14 cellular contexts compared by ENCODE assay signal in genomic region chr11:76232026-76232665, GRCh38. TPM values are rescaled to one million over a fixed set of nuclear protein-coding genes. Genes with fewer than 3 reads are reported as not detected.
A peak's percentile ranks its signal among the peaks of the same experiment; 100 is the strongest.
DNase-seq lines count a peak whose midpoint lies in the region; ATAC-seq and TF ChIP-seq lines count a peak whose summit lies in the region.
"Had no signal": no experiment of that assay in that cellular context is flagged by ENCODE, and none has a peak within 500 bp of the region (broad histone marks: within the 10 kb centered on the region; RNA-seq: fewer than 3 reads in every experiment).

No MANE protein-coding gene starts in this region.

- H3K4me1 ChIP-seq in Loucy (ENCODE audit: insufficient read depth, low read length, poor library complexity, severe bottlenecking) (peaks cover 59% of the 10 kb centered on the region), stomach (peaks cover 9 to 27% (median 21%) of the 10 kb centered on the region in 4 donors)

- peaks cover 7% of the 10 kb centered on the region for H3F3A ChIP-seq in Loucy (ENCODE audit: low read depth)

- peak overlapping the region; percentile 85 for H3K4me2 ChIP-seq in Loucy (ENCODE audit: low read depth, low read length, poor library complexity, severe bottlenecking)

- TF ChIP-seq POLR2A in stomach (IDR thresholded peaks at IDR 0.05), result no peak

- 50 to 65% (median 58%) methylated on average over 10 of the region's 10 CpGs for WGBS in stomach, 5 donors

- TF ChIP-seq EP300 in stomach (IDR thresholded peaks at IDR 0.05), result no peak

- no peaks in the 10 kb centered on the region for H3K27me3 ChIP-seq in Loucy (ENCODE audit: insufficient read depth, low read length, poor library complexity, severe bottlenecking)
- H3K27me3 ChIP-seq in stomach, result no peaks in the 10 kb centered on the region
- H3K27me3 ChIP-seq: tibial nerve had no signal

- H3K79me2 ChIP-seq in Loucy (ENCODE audit: insufficient read depth, low read length), result no peaks in the 10 kb centered on the region

- peak overlapping the region; percentile 76 for H3K9ac ChIP-seq in Loucy (ENCODE audit: low read depth, low read length, poor library complexity, severe bottlenecking)

- peak overlapping the region; percentile 54 for H3K4me3 Mint-ChIP-seq in activated T-helper 1 cell treated with anti-CD3 and anti-CD28 coated beads, Interleukin-12 subunit alpha, Interleukin-12 subunit beta, Interleukin-2, Interleukin-4 antibody, amounts not matched to agents 30 ng/mL and 10 ng/mL and 1 ng/mL, durations not matched to agents 14 hours and 24 hours and 36 hours
- peak overlapping the region; percentile 52 to 64 (median 55) for H3K4me3 Mint-ChIP-seq in nephron

- H3K27me3 Mint-ChIP-seq in activated T-helper 1 cell treated with anti-CD3 and anti-CD28 coated beads, Interleukin-12 subunit alpha, Interleukin-12 subunit beta, Interleukin-2, Interleukin-4 antibody, amounts not matched to agents 30 ng/mL and 10 ng/mL and 1 ng/mL, durations not matched to agents 14 hours and 24 hours and 36 hours (ENCODE audit: insufficient read depth), result peaks cover 29% of the 10 kb centered on the region
- peaks cover 47% of the 10 kb centered on the region for H3K27me3 Mint-ChIP-seq in nephron (ENCODE audit: low read depth)

- H2AFZ ChIP-seq in Loucy (ENCODE audit: low read length), result peak overlapping the region; percentile 40; the same call in 1 of the 2 replicates

- DNase-seq in GM12865 (ENCODE audit: low read depth) (peak; percentile 83), stomach (no peak), cerebellar nuclear complex (lab: John Stamatoyannopoulos, UW) (no peak), ecto neural progenitor cell (ENCODE audit: low spot score) (no peak)
- peak; percentile 44 for DNase-seq in activated T-helper 1 cell treated with anti-CD3 and anti-CD28 coated beads, Interleukin-12 subunit alpha, Interleukin-12 subunit beta, Interleukin-2, Interleukin-4 antibody, amounts not matched to agents 30 ng/mL and 10 ng/mL and 1 ng/mL, durations not matched to agents 14 hours and 24 hours and 36 hours (ENCODE audit: low spot score)
- DNase-seq: amygdala, DMS53, erythroblast, H9, NCI-H1105 treated with DMSO at 0.1 percent for 48 hours had no signal

- TF ChIP-seq CTCF in GM12865 (IDR thresholded peaks at IDR 0.05; ENCODE audit: insufficient read depth, low read depth, low read length, missing control alignments), result no peak
- no peak for TF ChIP-seq CTCF in Loucy (conservative IDR thresholded peaks at IDR 0.05; ENCODE audit: low read length)
- TF ChIP-seq CTCF in nephron (IDR thresholded peaks at IDR 0.05; ENCODE audit: unreplicated experiment in 3 of 3), result no peak
- no peak for TF ChIP-seq CTCF in stomach (IDR thresholded peaks at IDR 0.05)

- H3K9me3 ChIP-seq in Loucy (ENCODE audit: insufficient read depth, low read depth, low read length), result no peaks in the 10 kb centered on the region
- no peaks in the 10 kb centered on the region for H3K9me3 ChIP-seq in stomach
- H3K9me3 ChIP-seq: tibial nerve had no signal

- H3K9me3 Mint-ChIP-seq in activated T-helper 1 cell treated with anti-CD3 and anti-CD28 coated beads, Interleukin-12 subunit alpha, Interleukin-12 subunit beta, Interleukin-2, Interleukin-4 antibody, amounts not matched to agents 30 ng/mL and 10 ng/mL and 1 ng/mL, durations not matched to agents 14 hours and 24 hours and 36 hours, result no peaks in the 10 kb centered on the region
- no peaks in the 10 kb centered on the region for H3K9me3 Mint-ChIP-seq in nephron

- H3K9me2 ChIP-seq in Loucy (replicated peaks; ENCODE audit: low read depth, low read length), result no peaks in the 10 kb centered on the region

- peaks cover 57% of the 10 kb centered on the region for H3K4me1 Mint-ChIP-seq in activated T-helper 1 cell treated with anti-CD3 and anti-CD28 coated beads, Interleukin-12 subunit alpha, Interleukin-12 subunit beta, Interleukin-2, Interleukin-4 antibody, amounts not matched to agents 30 ng/mL and 10 ng/mL and 1 ng/mL, durations not matched to agents 14 hours and 24 hours and 36 hours (ENCODE audit: low read depth)
- peaks cover 8% of the 10 kb centered on the region for H3K4me1 Mint-ChIP-seq in nephron

- intact Hi-C loops in activated T-helper 1 cell treated with anti-CD3 and anti-CD28 coated beads, Interleukin-12 subunit alpha, Interleukin-12 subunit beta, Interleukin-2, Interleukin-4 antibody, amounts not matched to agents 30 ng/mL and 10 ng/mL and 1 ng/mL, durations not matched to agents 14 hours and 24 hours and 36 hours (cut with micrococcal nuclease), result loop anchor here (10.0 kb wide), 1 partner anchor 1487 kb away; the partner anchor contains the start of gene RNF169
- intact Hi-C loops in stomach (cut with DNase I; ENCODE audit: low total_unique reads), result no loop called here

- H3K36me3 Mint-ChIP-seq in activated T-helper 1 cell treated with anti-CD3 and anti-CD28 coated beads, Interleukin-12 subunit alpha, Interleukin-12 subunit beta, Interleukin-2, Interleukin-4 antibody, amounts not matched to agents 30 ng/mL and 10 ng/mL and 1 ng/mL, durations not matched to agents 14 hours and 24 hours and 36 hours (ENCODE audit: low read depth), result no peaks in the 10 kb centered on the region
- no peaks in the 10 kb centered on the region for H3K36me3 Mint-ChIP-seq in nephron (ENCODE audit: low read depth)

- H3K36me3 ChIP-seq in Loucy (ENCODE audit: insufficient read depth, low read length) (no peaks in the 10 kb centered on the region), stomach (no peaks in the 10 kb centered on the region)
- H3K36me3 ChIP-seq: tibial nerve had no signal

- no peaks in the 10 kb centered on the region for H4K20me1 ChIP-seq in Loucy (ENCODE audit: insufficient read depth, low read length, poor library complexity, severe bottlenecking)

- H3K27ac Mint-ChIP-seq in activated T-helper 1 cell treated with anti-CD3 and anti-CD28 coated beads, Interleukin-12 subunit alpha, Interleukin-12 subunit beta, Interleukin-2, Interleukin-4 antibody, amounts not matched to agents 30 ng/mL and 10 ng/mL and 1 ng/mL, durations not matched to agents 14 hours and 24 hours and 36 hours, result peak overlapping the region; percentile 33
- H3K27ac Mint-ChIP-seq in nephron, result peak overlapping the region; percentile 31 to 73 (median 43)
- H3K27ac Mint-ChIP-seq: H9 had no signal

- no peak for ATAC-seq in HG03196 (IDR thresholded peaks at IDR 0.05; ENCODE audit: unreplicated experiment)

- no peak overlapping the region for H3K4me3 ChIP-seq in GM12865 (ENCODE audit: low read depth, low read length)
- H3K4me3 ChIP-seq in Loucy (ENCODE audit: low read length, poor library complexity, severe bottlenecking), result peak overlapping the region; percentile 58
- H3K4me3 ChIP-seq in stomach, result no peak overlapping the region
- H3K4me3 ChIP-seq: tibial nerve had no signal

- H3K27ac ChIP-seq in stomach, result no peak overlapping the region
- H3K27ac ChIP-seq: tibial nerve had no signal

RNA-seq across cellular contexts. Expression of gene WNT11, which starts 25.8 kb away (rescaled TPM):
- total RNA-seq in activated T-helper 1 cell treated with anti-CD3 and anti-CD28 coated beads, Interleukin-12 subunit alpha, Interleukin-12 subunit beta, Interleukin-2, Interleukin-4 antibody, amounts not matched to agents 30 ng/mL and 10 ng/mL and 1 ng/mL, durations not matched to agents 14 hours and 24 hours and 36 hours, result 0.39 TPM in 1 of 2 replicates, not detected in the other
- 10 to 100 TPM in 2 of 5 donors, 1 to 10 TPM in 1, not detected in 2; 1.8 to 96.7 (median 34.4) TPM for total RNA-seq in stomach
- polyA plus RNA-seq in stomach, result under 1 TPM; 0.12 to 0.76 (median 0.30) TPM
- total RNA-seq: H9 had no signal

Comparison
In these comparisons a context has a peak if more than half of its experiments do, and no peak if none do; other contexts are left out.
1. DNase-seq: peak in GM12865 (single experiment) and activated T-helper 1 cell treated with anti-CD3 and anti-CD28 coated beads, Interleukin-12 subunit alpha, Interleukin-12 subunit beta, Interleukin-2, Interleukin-4 antibody, amounts not matched to agents 30 ng/mL and 10 ng/mL and 1 ng/mL, durations not matched to agents 14 hours and 24 hours and 36 hours (single experiment); none in stomach (single experiment), cerebellar nuclear complex (0 of 2) and ecto neural progenitor cell (single experiment).